10 cellular contexts compared by ENCODE assay signal in the genomic region with DNA sequence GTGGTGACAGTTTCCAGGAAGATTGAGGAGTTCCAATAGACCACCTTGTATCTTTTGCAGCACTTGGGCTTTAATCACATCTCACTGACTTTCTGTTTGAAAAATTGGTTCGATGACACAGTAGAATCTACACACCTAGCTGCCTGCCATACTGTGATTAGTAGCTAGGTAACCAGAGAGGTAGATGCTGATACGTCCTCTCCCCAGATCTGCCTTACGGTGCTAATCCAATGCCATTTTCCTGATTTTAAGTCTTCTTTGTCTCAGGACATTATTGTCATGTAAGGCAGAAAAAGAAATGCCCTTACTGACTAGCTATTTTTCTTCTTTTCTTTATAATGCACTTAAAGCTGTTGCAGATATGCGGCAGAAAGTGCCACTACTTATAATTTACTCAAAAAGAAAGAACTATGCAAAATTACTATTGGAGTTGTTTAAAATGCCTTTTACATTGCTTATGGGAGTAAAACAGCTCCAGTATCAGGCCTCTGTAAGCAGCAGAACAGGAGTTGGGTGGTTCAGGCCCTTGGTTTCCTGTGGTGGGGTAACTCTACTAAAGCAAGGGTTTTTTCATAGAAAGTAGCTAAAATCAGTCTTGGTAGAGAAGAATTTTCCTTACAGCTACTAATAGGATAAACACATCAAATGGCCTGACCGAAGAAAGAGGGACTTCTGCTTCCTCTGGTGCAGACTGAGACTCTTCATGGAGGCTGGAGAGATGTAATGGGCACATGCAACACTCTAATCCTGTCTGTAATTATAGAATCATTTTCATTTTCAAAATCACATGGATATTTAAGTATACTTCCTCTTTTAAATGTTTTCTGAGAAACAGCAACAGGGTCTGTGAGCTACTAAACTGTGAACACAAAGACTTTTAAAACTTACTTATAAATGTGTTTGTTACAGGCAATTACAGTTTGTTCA.
DNase-seq lines count a peak whose midpoint lies in the region; ATAC-seq and TF ChIP-seq lines count a peak whose summit lies in the region.
"Had no signal": no experiment of that assay in that cellular context is flagged by ENCODE, and none has a peak within 500 bp of the region (broad histone marks: within the 10 kb centered on the region; RNA-seq: fewer than 3 reads in every experiment).

No MANE protein-coding gene starts in this region.

- no peaks in the 10 kb centered on the region for H3K9me3 Mint-ChIP-seq in CD8-positive, alpha-beta T cell
- no peaks in the 10 kb centered on the region for H3K9me3 Mint-ChIP-seq in activated naive CD8-positive, alpha-beta T cell treated with anti-CD3 and anti-CD28 coated beads for 36 hours

- no peak overlapping the region for H3K27ac ChIP-seq in CD8-positive, alpha-beta T cell (ENCODE audit: low read depth, low read length)
- peak overlapping the region in 1 of 4 donors; percentile 21 for H3K27ac ChIP-seq in esophagus squamous epithelium
- H3K27ac ChIP-seq: hepatocyte had no signal

- no peaks in the 10 kb centered on the region for H3K36me3 ChIP-seq in CD8-positive, alpha-beta T cell (ENCODE audit: insufficient read depth, low read length)
- H3K36me3 ChIP-seq in esophagus squamous epithelium, result no peaks in the 10 kb centered on the region

- POLR2A ChIA-PET in CD8-positive, alpha-beta T cell (lab: Charles Lee), result no interaction called here

- CTCF ChIA-PET in CD8-positive, alpha-beta T cell (lab: Charles Lee), result interaction anchor here (0.7 to 1.1 kb wide), 2 partner anchors 14 to 28 kb away, joined by 3 read pairs; no protein-coding TSS in a partner anchor

- WGBS in esophagus squamous epithelium, 2 donors, result 75 to 85% methylated on average over 5 of the region's 5 CpGs

- DNase-seq in CD8-positive, alpha-beta T cell, result no peak
- no peak for DNase-seq in activated naive CD8-positive, alpha-beta T cell treated with anti-CD3 and anti-CD28 coated beads for 36 hours
- no peak for DNase-seq in HuH-7 (ENCODE audit: low spot score)
- no peak for DNase-seq in activated gamma-delta T cell (lab: John Stamatoyannopoulos, UW)
- no peak for DNase-seq in esophagus squamous epithelium (lab: John Stamatoyannopoulos, UW)
- DNase-seq in midbrain (lab: John Stamatoyannopoulos, UW), result no peak
- DNase-seq: Caco-2 had no signal

- ATAC-seq in CD8-positive, alpha-beta T cell, result no peak
- ATAC-seq in GM19467 (IDR thresholded peaks at IDR 0.05; ENCODE audit: unreplicated experiment), result peak; percentile 46
- peak; percentile 62 for ATAC-seq in HG03460 (IDR thresholded peaks at IDR 0.05; ENCODE audit: unreplicated experiment)

- intact Hi-C loops in CD8-positive, alpha-beta T cell (cut with DNase I, micrococcal nuclease), result no loop called here
- intact Hi-C loops in esophagus squamous epithelium (cut with DNase I), result no loop called here

- H3K27me3 Mint-ChIP-seq in CD8-positive, alpha-beta T cell (ENCODE audit: low read depth), result no peaks in the 10 kb centered on the region
- H3K27me3 Mint-ChIP-seq in activated naive CD8-positive, alpha-beta T cell treated with anti-CD3 and anti-CD28 coated beads for 36 hours, result no peaks in the 10 kb centered on the region

- H3K27me3 ChIP-seq in CD8-positive, alpha-beta T cell (ENCODE audit: insufficient read depth, low read length), result no peaks in the 10 kb centered on the region
- no peaks in the 10 kb centered on the region for H3K27me3 ChIP-seq in esophagus squamous epithelium
- H3K27me3 ChIP-seq: hepatocyte had no signal

- TF ChIP-seq CTCF in CD8-positive, alpha-beta T cell (IDR thresholded peaks at IDR 0.05), result no peak
- no peak for TF ChIP-seq CTCF in esophagus squamous epithelium (IDR thresholded peaks at IDR 0.05)

- TF ChIP-seq POLR2A in esophagus squamous epithelium (IDR thresholded peaks at IDR 0.05), result no peak

- no peak overlapping the region for H3K4me3 Mint-ChIP-seq in CD8-positive, alpha-beta T cell
- H3K4me3 Mint-ChIP-seq in activated naive CD8-positive, alpha-beta T cell treated with anti-CD3 and anti-CD28 coated beads for 36 hours, result no peak overlapping the region

- peaks cover 27% of the 10 kb centered on the region for H3K4me1 Mint-ChIP-seq in CD8-positive, alpha-beta T cell (ENCODE audit: low read depth)
- peaks cover 40% of the 10 kb centered on the region for H3K4me1 Mint-ChIP-seq in activated naive CD8-positive, alpha-beta T cell treated with anti-CD3 and anti-CD28 coated beads for 36 hours

- no peaks in the 10 kb centered on the region for H3K9me3 ChIP-seq in CD8-positive, alpha-beta T cell (ENCODE audit: low read length)
- H3K9me3 ChIP-seq in esophagus squamous epithelium, result no peaks in the 10 kb centered on the region
- H3K9me3 ChIP-seq: Caco-2 had no signal

- no peak overlapping the region for H3K4me3 ChIP-seq in CD8-positive, alpha-beta T cell (ENCODE audit: low read depth, low read length)
- H3K4me3 ChIP-seq in esophagus squamous epithelium, result no peak overlapping the region
- H3K4me3 ChIP-seq: hepatocyte had no signal

- peaks cover 9% of the 10 kb centered on the region for H3K36me3 Mint-ChIP-seq in CD8-positive, alpha-beta T cell
- H3K36me3 Mint-ChIP-seq in activated naive CD8-positive, alpha-beta T cell treated with anti-CD3 and anti-CD28 coated beads for 36 hours, result peaks cover 17% of the 10 kb centered on the region

- peaks cover 6% of the 10 kb centered on the region for H3K4me1 ChIP-seq in CD8-positive, alpha-beta T cell (ENCODE audit: insufficient read depth, low read length)
- H3K4me1 ChIP-seq in esophagus squamous epithelium, result peaks cover 0 to 37% (median 3%) of the 10 kb centered on the region in 3 donors
- H3K4me1 ChIP-seq: Caco-2 had no signal

- peak overlapping the region; percentile 71 for H3K27ac Mint-ChIP-seq in CD8-positive, alpha-beta T cell
- H3K27ac Mint-ChIP-seq in activated naive CD8-positive, alpha-beta T cell treated with anti-CD3 and anti-CD28 coated beads for 36 hours, result peak overlapping the region; percentile 76
